Comparison of ENCODE assay signal across 8 cellular contexts in the genomic region with DNA sequence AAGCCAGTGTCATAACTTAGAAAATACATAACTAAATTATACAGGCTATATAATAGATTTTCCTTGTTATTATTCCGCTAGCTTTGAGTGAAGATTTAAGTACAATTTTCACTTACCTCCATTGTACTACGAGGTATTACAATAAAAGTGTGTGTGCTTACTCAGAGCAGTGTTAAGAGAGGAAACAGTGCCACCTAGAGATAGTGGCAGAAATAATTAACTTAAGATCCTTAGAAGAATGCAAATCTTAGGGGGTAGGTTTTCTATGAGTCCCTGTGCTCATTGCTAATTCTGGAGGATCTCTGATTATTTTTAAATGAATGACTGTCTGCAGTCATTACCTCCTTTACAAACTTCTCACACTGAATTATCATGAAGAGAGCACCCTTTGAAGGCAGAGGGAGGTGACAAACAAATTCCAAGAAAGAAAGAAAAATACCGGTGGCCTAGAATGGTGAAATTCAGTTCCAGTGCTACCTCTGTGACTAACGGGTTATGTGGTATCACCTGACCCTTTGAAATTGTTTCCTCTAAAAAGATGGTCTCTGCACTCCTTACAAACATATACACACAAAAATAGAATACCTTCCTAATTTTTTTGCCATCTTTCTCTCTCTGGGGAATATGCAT.
DNase-seq lines count a peak whose midpoint lies in the region; ATAC-seq and TF ChIP-seq lines count a peak whose summit lies in the region.

No MANE protein-coding gene starts in this region.

- H3K79me2 ChIP-seq in PC-9 (ENCODE audit: low read depth) (no peaks in the 10 kb centered on the region), hepatocyte (no peaks in the 10 kb centered on the region)

- BruUV-seq in PC-9 (replicated peaks; lab: Mats Ljungman, UMichigan), result no TSS peak

- no peak for ATAC-seq in heart right ventricle
- ATAC-seq in right cardiac atrium, result no peak
- ATAC-seq in HG03175 (IDR thresholded peaks at IDR 0.05; ENCODE audit: unreplicated experiment), result peak; percentile 66
- ATAC-seq in sciatic nerve, result no peak

- CTCF ChIA-PET in PC-9 (lab: Charles Lee), result no interaction called here

- H3K27ac ChIP-seq in heart right ventricle (no peak overlapping the region), right cardiac atrium (ENCODE audit: low read length) (no peak overlapping the region), PC-9 (no peak overlapping the region), hepatocyte (no peak overlapping the region)

- peak in 7 of 9 donors; percentile 27 to 58 (median 47) for TF ChIP-seq CTCF in heart right ventricle (IDR thresholded peaks at IDR 0.05)
- TF ChIP-seq CTCF in PC-9 (conservative IDR thresholded peaks at IDR 0.05), result peak; percentile 64
- peak; percentile 74 for TF ChIP-seq CTCF in hepatocyte (IDR thresholded peaks at IDR 0.05; ENCODE audit: poor library complexity)

- H3K27me3 ChIP-seq in heart right ventricle (peaks cover 0 to 19% (median 5%) of the 10 kb centered on the region in 7 donors), right cardiac atrium (ENCODE audit: control insufficient read depth, insufficient read depth) (no peaks in the 10 kb centered on the region), PC-9 (ENCODE audit: insufficient read depth, low read depth) (no peaks in the 10 kb centered on the region; the same call in 1 of the 2 replicates), hepatocyte (no peaks in the 10 kb centered on the region)

- no peaks in the 10 kb centered on the region for H3K9me2 ChIP-seq in PC-9 (ENCODE audit: insufficient read depth)
- no peaks in the 10 kb centered on the region for H3K9me2 ChIP-seq in hepatocyte (replicated peaks; ENCODE audit: insufficient read depth)

- H3K4me1 ChIP-seq in heart right ventricle (no peaks in the 10 kb centered on the region), right cardiac atrium (ENCODE audit: control insufficient read depth, insufficient read depth, low read length) (no peaks in the 10 kb centered on the region), PC-9 (replicated peaks; ENCODE audit: insufficient read depth) (no peaks in the 10 kb centered on the region), hepatocyte (ENCODE audit: insufficient read depth) (peaks cover 8% of the 10 kb centered on the region)

- DNase-seq in heart right ventricle, result no peak
- DNase-seq in right cardiac atrium, result no peak
- DNase-seq in PC-9, result no peak
- peak; percentile 67 for DNase-seq in hepatocyte (ENCODE audit: low spot score)
- no peak for DNase-seq in cerebellar nuclear complex (lab: John Stamatoyannopoulos, UW)
- no peak for DNase-seq in activated gamma-delta T cell (lab: John Stamatoyannopoulos, UW)
- DNase-seq in sciatic nerve (ENCODE audit: low spot score), result no peak

- H3K9me3 ChIP-seq in heart right ventricle (no peaks in the 10 kb centered on the region), right cardiac atrium (ENCODE audit: control insufficient read depth, low read length) (no peaks in the 10 kb centered on the region), PC-9 (ENCODE audit: insufficient read depth, low read depth) (no peaks in the 10 kb centered on the region), hepatocyte (ENCODE audit: low read depth) (no peaks in the 10 kb centered on the region)

- no peaks in the 10 kb centered on the region for H3K36me3 ChIP-seq in heart right ventricle
- no peaks in the 10 kb centered on the region for H3K36me3 ChIP-seq in PC-9 (ENCODE audit: low read depth)
- no peaks in the 10 kb centered on the region for H3K36me3 ChIP-seq in hepatocyte (replicated peaks; ENCODE audit: insufficient read depth, low read depth)

- H2AFZ ChIP-seq in PC-9 (no peak overlapping the region), hepatocyte (no peak overlapping the region)

- H3F3A ChIP-seq in PC-9 (ENCODE audit: insufficient read depth, low read depth), result no peaks in the 10 kb centered on the region

- no peak overlapping the region for H3K4me3 ChIP-seq in heart right ventricle
- H3K4me3 ChIP-seq in right cardiac atrium (ENCODE audit: low read length), result no peak overlapping the region
- H3K4me3 ChIP-seq in PC-9, result no peak overlapping the region
- H3K4me3 ChIP-seq in hepatocyte, result no peak overlapping the region

- H3K4me2 ChIP-seq in PC-9 (no peak overlapping the region), hepatocyte (no peak overlapping the region)

- H4K20me1 ChIP-seq in PC-9 (ENCODE audit: insufficient read depth) (no peaks in the 10 kb centered on the region), hepatocyte (ENCODE audit: insufficient read depth, poor library complexity, severe bottlenecking) (no peaks in the 10 kb centered on the region)

- intact Hi-C loops in heart right ventricle (cut with DNase I) (loop anchor here in 4 of 10 donors (5.0 to 10.0 kb wide), 4 partner anchors 775 to 1175 kb away; no protein-coding TSS in a partner anchor), right cardiac atrium (cut with DNase I) (loop anchor here in 2 of 4 donors (5.0 to 10.0 kb wide), 2 partner anchors 1113 to 1115 kb away; no protein-coding TSS in a partner anchor), PC-9 (cut with micrococcal nuclease; ENCODE audit: unreplicated experiment) (loop anchor here (5.0 kb wide), 1 partner anchor 1178 kb away; no protein-coding TSS in a partner anchor), sciatic nerve (cut with DNase I) (no loop called here)

- POLR2A ChIA-PET in PC-9 (lab: Charles Lee; ENCODE audit: unreplicated experiment), result no interaction called here

- 33 to 42% methylated on average over 4 of the region's 4 CpGs for WGBS in heart right ventricle, 2 donors
- 41% methylated on average over 4 of the region's 4 CpGs for WGBS in right cardiac atrium
- 41% methylated on average over 4 of the region's 4 CpGs for WGBS in hepatocyte (ENCODE audit: low lambda C conversion rate, missing lambda C conversion rate)
